Comparison of ENCODE assay signal across 10 cellular contexts in the genomic region with DNA sequence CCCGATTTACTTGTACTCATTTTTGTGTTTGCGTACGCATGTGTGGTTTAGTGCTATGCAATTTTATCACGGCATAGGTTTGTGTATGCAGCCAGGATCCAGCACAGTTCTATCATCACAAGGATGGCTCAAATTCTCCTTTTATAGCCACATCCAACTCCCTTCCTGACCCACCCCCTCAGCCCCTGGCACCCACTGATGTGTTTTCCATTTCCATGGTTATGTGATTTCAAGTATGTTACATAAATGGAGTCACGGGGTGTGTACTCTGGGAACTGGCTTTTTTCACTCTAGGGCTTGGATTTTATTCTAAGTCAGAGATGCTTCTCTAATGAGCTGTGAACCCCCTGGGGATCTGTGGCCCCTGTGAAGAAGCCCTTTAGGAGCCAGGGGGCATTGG. TPM values are rescaled to one million over a fixed set of nuclear protein-coding genes. Genes with fewer than 3 reads are reported as not detected.
DNase-seq lines count a peak whose midpoint lies in the region; ATAC-seq, FAIRE-seq and TF ChIP-seq lines count a peak whose summit lies in the region.
"Had no signal": no experiment of that assay in that cellular context is flagged by ENCODE, and none has a peak within 500 bp of the region (broad histone marks: within the 10 kb centered on the region; RNA-seq: fewer than 3 reads in every experiment).

No MANE protein-coding gene starts in this region.

- no peaks in the 10 kb centered on the region for H3K27me3 ChIP-seq in H1 (replicated peaks in 1 of 4; ENCODE audit: control insufficient read depth in 3 of 4, extremely low read depth in 1 of 4, insufficient read depth in 3 of 4, low read length in 3 of 4)
- no peaks in the 10 kb centered on the region for H3K27me3 ChIP-seq in aorta (ENCODE audit: control insufficient read depth in 1 of 2, insufficient read depth in 2 of 2, low read length in 1 of 2)

- peaks cover 5% of the 10 kb centered on the region for H3K79me1 ChIP-seq in H1 (ENCODE audit: low read depth, low read length)

- no peaks in the 10 kb centered on the region for H3K9me3 ChIP-seq in H1 (ENCODE audit: insufficient read depth in 2 of 2, low read depth in 1 of 2, low read length in 1 of 2)
- H3K9me3 ChIP-seq in aorta (ENCODE audit: control insufficient read depth, low read length), result no peaks in the 10 kb centered on the region

- POLR2A ChIA-PET in H1 (lab: Charles Lee; ENCODE audit: partially characterized antibody), result no interaction called here

- no peak overlapping the region for H4K91ac ChIP-seq in H1 (replicated peaks; ENCODE audit: insufficient read length, low read length)

- no peak overlapping the region for H3K23ac ChIP-seq in H1 (ENCODE audit: insufficient read length)

- H3K9me3 Mint-ChIP-seq in natural killer cell treated with Interleukin-12 subunit alpha and Interleukin-12 subunit beta and Interleukin-15 and Interleukin-18, amount 100 ng/mL, for 72 hours, result no peaks in the 10 kb centered on the region
- H3K9me3 Mint-ChIP-seq in natural killer cell (no peaks in the 10 kb centered on the region), naive B cell (no peaks in the 10 kb centered on the region)

- H3K27ac Mint-ChIP-seq in natural killer cell treated with Interleukin-12 subunit alpha and Interleukin-12 subunit beta and Interleukin-15 and Interleukin-18, amount 100 ng/mL, for 72 hours, result peak overlapping the region; percentile 61 to 82
- H3K27ac Mint-ChIP-seq in natural killer cell (peak overlapping the region in 1 of 2 donors; percentile 22), naive B cell (peak overlapping the region in 4 of 6 donors; percentile 21 to 95 (median 67))

- no peak overlapping the region for H2AFZ ChIP-seq in H1 (ENCODE audit: low read length)

- TF ChIP-seq CTCF in natural killer cell (IDR thresholded peaks at IDR 0.05), result no peak
- no peak for TF ChIP-seq CTCF in H1 (IDR thresholded peaks at IDR 0.05; ENCODE audit: control extremely low read depth in 1 of 3, insufficient read depth in 1 of 3, low read depth in 1 of 3, low read length in 3 of 3)

- H3K4me3 Mint-ChIP-seq in natural killer cell treated with Interleukin-12 subunit alpha and Interleukin-12 subunit beta and Interleukin-15 and Interleukin-18, amount 100 ng/mL, for 72 hours, result no peak overlapping the region
- no peak overlapping the region for H3K4me3 Mint-ChIP-seq in natural killer cell
- H3K4me3 Mint-ChIP-seq in naive B cell, result peak overlapping the region in 4 of 8 donors; percentile 1 to 51 (median 33)

- H3K27ac ChIP-seq in H1 (ENCODE audit: low read depth, low read length), result no peak overlapping the region
- peak overlapping the region in 1 of 2 donors; percentile 89 for H3K27ac ChIP-seq in aorta (ENCODE audit: low read depth in 1 of 2, low read length in 2 of 2)

- no peak overlapping the region for H3K4ac ChIP-seq in H1 (replicated peaks; ENCODE audit: insufficient read length, low read depth, low read length)

- no peak for ATAC-seq in natural killer cell treated with Interleukin-12 subunit alpha and Interleukin-12 subunit beta and Interleukin-15 and Interleukin-18, amount 100 ng/mL, for 72 hours
- ATAC-seq in natural killer cell (no peak), naive B cell (ENCODE audit: low read depth in 2 of 2) (no peak), aorta (ENCODE audit: low FRiP score) (peak; percentile 75), GM21576 (IDR thresholded peaks at IDR 0.05; ENCODE audit: unreplicated experiment) (no peak), HG02763 (IDR thresholded peaks at IDR 0.05; ENCODE audit: unreplicated experiment) (no peak)
- no peak for ATAC-seq in activated CD4-positive, CD25-positive, alpha-beta regulatory T cell treated with anti-CD3 and anti-CD28 coated beads, Interleukin-2, amount 50 U/mL, for 24 hours

- H3K4me3 ChIP-seq in H1 (ENCODE audit: extremely low read depth in 1 of 4, insufficient read depth in 2 of 4, low read depth in 3 of 4, low read length in 4 of 4) (no peak overlapping the region), aorta (ENCODE audit: low read length in 2 of 2) (no peak overlapping the region)

- no peak for DNase-seq in natural killer cell treated with Interleukin-12 subunit alpha and Interleukin-12 subunit beta and Interleukin-15 and Interleukin-18, amount 100 ng/mL, for 72 hours (ENCODE audit: low spot score)
- DNase-seq in natural killer cell (no peak), H1 (ENCODE audit: low read depth in 1 of 2, low spot score in 2 of 2) (no peak), naive B cell (no peak), aorta (peak; percentile 89)
- DNase-seq: activated CD4-positive, alpha-beta T cell treated with anti-CD3 and anti-CD28 coated beads for 4 hours; DND-41 had no signal

- no peak overlapping the region for H2BK5ac ChIP-seq in H1 (ENCODE audit: low read depth, low read length)

- H3K18ac ChIP-seq in H1 (ENCODE audit: extremely low read depth, low read length), result no peak overlapping the region

- no peak overlapping the region for H2BK120ac ChIP-seq in H1 (replicated peaks; ENCODE audit: low read depth, low read length)

- peaks cover 12 to 23% (median 20%) of the 10 kb centered on the region in 4 experiments for H3K4me1 ChIP-seq in H1 (replicated peaks in 1 of 4; ENCODE audit: control insufficient read depth in 3 of 4, insufficient read depth in 4 of 4, low read length in 3 of 4)
- H3K4me1 ChIP-seq in aorta (ENCODE audit: control insufficient read depth in 1 of 2, insufficient read depth in 2 of 2, low read length in 2 of 2), result peaks cover 0 to 2% of the 10 kb centered on the region in 2 donors

- H3K36me3 Mint-ChIP-seq in natural killer cell treated with Interleukin-12 subunit alpha and Interleukin-12 subunit beta and Interleukin-15 and Interleukin-18, amount 100 ng/mL, for 72 hours, result peaks cover 31% of the 10 kb centered on the region
- H3K36me3 Mint-ChIP-seq in natural killer cell (no peaks in the 10 kb centered on the region), naive B cell (peaks cover 31 to 47% of the 10 kb centered on the region in 2 donors)

- TF ChIP-seq POLR2A in H1 (IDR thresholded peaks at IDR 0.05; ENCODE audit: control extremely low read depth in 1 of 2, low read depth in 2 of 2, low read length in 2 of 2), result no peak

- H3K4me1 Mint-ChIP-seq in natural killer cell treated with Interleukin-12 subunit alpha and Interleukin-12 subunit beta and Interleukin-15 and Interleukin-18, amount 100 ng/mL, for 72 hours (ENCODE audit: low read depth in 2 of 2), result peaks cover 47 to 54% of the 10 kb centered on the region in 2 donors
- H3K4me1 Mint-ChIP-seq in natural killer cell (peaks cover 31 to 33% of the 10 kb centered on the region in 2 donors), naive B cell (peaks cover 43 to 85% (median 66%) of the 10 kb centered on the region in 3 donors)

- H3K9ac ChIP-seq in H1 (replicated peaks in 1 of 4; ENCODE audit: extremely low read depth in 1 of 4, low read depth in 3 of 4, low read length in 3 of 4), result no peak overlapping the region

- CTCF ChIA-PET in H1 (lab: Charles Lee; ENCODE audit: partially characterized antibody), result interaction anchor here (1.2 to 2.5 kb wide), 4 partner anchors 9 to 150 kb away, joined by 4 to 7 read pairs (median 6); no protein-coding TSS in a partner anchor

- H4K8ac ChIP-seq in H1 (ENCODE audit: extremely low read depth, insufficient read depth, low read length), result no peak overlapping the region

- H4K20me1 ChIP-seq in H1 (replicated peaks in 1 of 2; ENCODE audit: control insufficient read depth in 1 of 2, insufficient read depth in 2 of 2, low read length in 2 of 2), result no peaks in the 10 kb centered on the region

- no peak for FAIRE-seq in H1 (lab: Jason Lieb, UNC)

- H3K56ac ChIP-seq in H1 (replicated peaks; ENCODE audit: insufficient read length, low read depth, low read length), result no peak overlapping the region

- H2BK20ac ChIP-seq in H1 (ENCODE audit: low read length), result no peak overlapping the region

- peaks cover 0 to 31% of the 10 kb centered on the region in 2 experiments; a peak in 2 of 4 replicates for H3K79me2 ChIP-seq in H1 (ENCODE audit: control insufficient read depth in 1 of 2, insufficient read depth in 2 of 2, low read length in 2 of 2)

- H3K36me3 ChIP-seq in H1 (ENCODE audit: control insufficient read depth in 2 of 4, insufficient read depth in 4 of 4, low read length in 3 of 4) (no peaks in the 10 kb centered on the region), aorta (ENCODE audit: control insufficient read depth in 1 of 2, insufficient read depth in 2 of 2, low read length in 1 of 2) (no peaks in the 10 kb centered on the region)

- H2BK12ac ChIP-seq in H1 (ENCODE audit: low read depth, low read length), result 0 out of 2 replicates have a peak overlapping the region, but pooled peaks have one; percentile 6

- TF ChIP-seq EP300 in H1 (IDR thresholded peaks at IDR 0.05; ENCODE audit: borderline replicate concordance in 1 of 2, low read depth in 2 of 2, low read length in 2 of 2), result no peak

- peak overlapping the region; percentile 2; the same call in 1 of the 2 replicates for H2AK5ac ChIP-seq in H1 (ENCODE audit: low read depth, low read length)

- intact Hi-C loops in natural killer cell (cut with micrococcal nuclease) (no loop called here), aorta (cut with DNase I) (loop anchor here in 1 of 2 donors (10.0 kb wide), 1 partner anchor 96 kb away; no protein-coding TSS in a partner anchor)

- H3K27me3 Mint-ChIP-seq in natural killer cell treated with Interleukin-12 subunit alpha and Interleukin-12 subunit beta and Interleukin-15 and Interleukin-18, amount 100 ng/mL, for 72 hours, result no peaks in the 10 kb centered on the region
- H3K27me3 Mint-ChIP-seq in natural killer cell (ENCODE audit: low read depth in 2 of 2) (no peaks in the 10 kb centered on the region), naive B cell (no peaks in the 10 kb centered on the region)

- WGBS in H1 (ENCODE audit: extremely low coverage in 1 of 2, insufficient coverage in 1 of 2, insufficient read length in 1 of 2, insufficient replicate concordance in 2 of 2, low coverage in 1 of 2, low lambda C conversion rate in 2 of 2, missing lambda C conversion rate in 1 of 2), 2 experiments, result 87% methylated on average over 5 of the region's 5 CpGs; no CpG with 5 or more reads in 1 of the 2 experiments
- WGBS in aorta, 2 donors, result 30 to 42% methylated on average over 5 of the region's 5 CpGs

- no peak for TF ChIP-seq RAD21 in H1 (IDR thresholded peaks at IDR 0.05 in 1 of 2, conservative IDR thresholded peaks at IDR 0.05 in 1 of 2; ENCODE audit: low read depth in 2 of 2, low read length in 2 of 2)

- no peak overlapping the region for H2BK15ac ChIP-seq in H1 (ENCODE audit: low read length)

- H3K14ac ChIP-seq in H1 (ENCODE audit: insufficient read length), result no peak overlapping the region

- H4K5ac ChIP-seq in H1 (ENCODE audit: insufficient read length, low read depth, low read length), result no peak overlapping the region

- H3K23me2 ChIP-seq in H1 (ENCODE audit: low read depth, low read length), result no peaks in the 10 kb centered on the region; the same call in 1 of the 2 replicates

- no peak overlapping the region for H3K4me2 ChIP-seq in H1 (ENCODE audit: insufficient read depth in 1 of 2, low read depth in 2 of 2, low read length in 2 of 2)

RNA-seq across cellular contexts. Expression of a gene that starts 16.8 kb away (rescaled TPM):
- 100 to 1,000 TPM; 213 to 224 TPM for total RNA-seq in natural killer cell treated with Interleukin-12 subunit alpha and Interleukin-12 subunit beta and Interleukin-15 and Interleukin-18, amount 100 ng/mL, for 72 hours
- 10 to 100 TPM; 70.2 to 87.2 (median 86.0) TPM for total RNA-seq in natural killer cell
- total RNA-seq in H1 (2021; fragmentation: NEBNext Ultra II Directional; extraction: Animal tissue kit (Norgen Biotek cat#: 25700)), result 29.4 and 32.7 TPM in 2 replicates
- 29.1 and 38.2 TPM in 2 replicates for polyA plus RNA-seq in H1 (2011; rRNA removed)
- 25.4 TPM for polyA plus RNA-seq in H1 (2011; cell fraction: cytosol; rRNA removed)
- 31.2 TPM for polyA plus RNA-seq in H1 (2011; cell fraction: nucleus; rRNA removed)
- 22.5 to 25.9 TPM (median 24.5 TPM) in 4 replicates for polyA plus RNA-seq in H1 (2012, experiment 1 of 2)
- 21.4 TPM for polyA plus RNA-seq in H1 (2012, experiment 2 of 2)
- 34.5 TPM for polyA plus RNA-seq in H1 (2013, experiment 1 of 2)
- polyA plus RNA-seq in H1 (2013, experiment 2 of 2), result 34.4 TPM
- 26.9 and 37.0 TPM in 2 replicates for polyA minus RNA-seq in H1 (2011; rRNA and poly(A)+ RNA removed)
- 15.6 TPM for polyA minus RNA-seq in H1 (2011; cell fraction: cytosol; rRNA and poly(A)+ RNA removed)
- 17.7 TPM for polyA minus RNA-seq in H1 (2011; cell fraction: nucleus; rRNA and poly(A)+ RNA removed)
- polyA plus RNA-seq in naive B cell (ENCODE audit: low read depth in 6 of 6), result 1,000 to 10,000 TPM in 1 of 6 donors, 100 to 1,000 TPM in 5; 355 to 1,202 (median 525) TPM
- total RNA-seq in aorta, result 100 to 1,000 TPM in 1 of 2 donors, 10 to 100 TPM in 1; 91.7 to 138 TPM
- 10 to 100 TPM in 1 of 2 donors, 1 to 10 TPM in 1; 7.5 to 50.7 TPM for polyA plus RNA-seq in aorta

Comparison
In these comparisons a context has a peak if more than half of its experiments do, and no peak if none do; other contexts are left out.
1. DNase-seq: peak in aorta (2 of 2); none in natural killer cell treated with Interleukin-12 subunit alpha and Interleukin-12 subunit beta and Interleukin-15 and Interleukin-18, amount 100 ng/mL, for 72 hours (single experiment), natural killer cell (single experiment), H1 (0 of 2) and naive B cell (single experiment).